ENCODE assay signal across 8 cellular contexts in the genomic region with DNA sequence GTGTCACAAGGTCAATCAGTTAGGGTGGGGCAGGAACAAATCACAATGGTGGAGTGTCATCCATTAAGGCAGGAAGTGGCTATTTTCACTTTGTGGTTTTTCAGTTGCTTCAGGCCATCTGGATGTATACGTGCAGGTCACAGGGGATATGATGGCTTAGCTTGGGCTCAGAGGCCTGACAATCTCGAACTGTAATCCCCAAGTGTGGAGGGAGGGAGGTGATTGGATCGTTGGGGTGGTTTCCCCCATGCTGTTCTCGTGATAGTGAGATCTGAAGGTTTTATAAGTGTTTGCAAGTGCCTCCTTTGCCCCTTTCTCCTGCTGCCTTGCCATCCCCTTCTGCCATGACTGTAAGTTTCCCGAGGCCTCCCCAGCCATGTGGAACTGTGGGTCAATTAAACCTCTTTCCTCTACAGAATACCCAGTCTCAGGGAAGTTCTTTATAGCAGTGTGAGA. TPM values are rescaled to one million over a fixed set of nuclear protein-coding genes. Genes with fewer than 3 reads are reported as not detected.
DNase-seq lines count a peak whose midpoint lies in the region; ATAC-seq and TF ChIP-seq lines count a peak whose summit lies in the region.

No MANE protein-coding gene starts in this region.

- CTCF ChIA-PET in HEK293T (lab: Yijun Ruan, JAX), result no interaction called here
- CTCF ChIA-PET in Calu3 (lab: Charles Lee), result no interaction called here

- peaks cover 4% of the 10 kb centered on the region for H3K36me3 Mint-ChIP-seq in activated T-helper 1 cell treated with anti-CD3 and anti-CD28 coated beads, Interleukin-12 subunit alpha, Interleukin-12 subunit beta, Interleukin-2, Interleukin-4 antibody, amounts not matched to agents 30 ng/mL and 10 ng/mL and 1 ng/mL, durations not matched to agents 14 hours and 24 hours and 36 hours (ENCODE audit: low read depth)
- no peaks in the 10 kb centered on the region for H3K36me3 Mint-ChIP-seq in Calu3 (ENCODE audit: insufficient read depth, unreplicated experiment)

- H3K4me1 Mint-ChIP-seq in activated T-helper 1 cell treated with anti-CD3 and anti-CD28 coated beads, Interleukin-12 subunit alpha, Interleukin-12 subunit beta, Interleukin-2, Interleukin-4 antibody, amounts not matched to agents 30 ng/mL and 10 ng/mL and 1 ng/mL, durations not matched to agents 14 hours and 24 hours and 36 hours (ENCODE audit: low read depth), result peaks cover 23% of the 10 kb centered on the region
- H3K4me1 Mint-ChIP-seq in Calu3 (ENCODE audit: low read depth, unreplicated experiment), result peaks cover 25% of the 10 kb centered on the region

- ATAC-seq in GM19467 (IDR thresholded peaks at IDR 0.05; ENCODE audit: unreplicated experiment), result peak; percentile 59
- peak; percentile 44 for ATAC-seq in HG03439 (IDR thresholded peaks at IDR 0.05; ENCODE audit: unreplicated experiment)

- no peak for TF ChIP-seq CTCF in Calu3 (IDR thresholded peaks at IDR 0.05; ENCODE audit: unreplicated experiment)

- peak overlapping the region; percentile 48 for H3K27ac Mint-ChIP-seq in activated T-helper 1 cell treated with anti-CD3 and anti-CD28 coated beads, Interleukin-12 subunit alpha, Interleukin-12 subunit beta, Interleukin-2, Interleukin-4 antibody, amounts not matched to agents 30 ng/mL and 10 ng/mL and 1 ng/mL, durations not matched to agents 14 hours and 24 hours and 36 hours
- H3K27ac Mint-ChIP-seq in Calu3 (ENCODE audit: unreplicated experiment), result no peak overlapping the region

- DNase-seq in Daoy (ENCODE audit: low read depth) (peak; percentile 32), HEK293T (ENCODE audit: extremely low spot score) (no peak), Kasumi-1 (lab: John Stamatoyannopoulos, UW) (no peak), Calu3 (no peak), mucosa of gallbladder (ENCODE audit: low spot score) (no peak)
- no peak for DNase-seq in activated T-helper 1 cell treated with anti-CD3 and anti-CD28 coated beads, Interleukin-12 subunit alpha, Interleukin-12 subunit beta, Interleukin-2, Interleukin-4 antibody, amounts not matched to agents 30 ng/mL and 10 ng/mL and 1 ng/mL, durations not matched to agents 14 hours and 24 hours and 36 hours (ENCODE audit: low spot score)

- no peaks in the 10 kb centered on the region for H3K9me3 Mint-ChIP-seq in activated T-helper 1 cell treated with anti-CD3 and anti-CD28 coated beads, Interleukin-12 subunit alpha, Interleukin-12 subunit beta, Interleukin-2, Interleukin-4 antibody, amounts not matched to agents 30 ng/mL and 10 ng/mL and 1 ng/mL, durations not matched to agents 14 hours and 24 hours and 36 hours
- H3K9me3 Mint-ChIP-seq in Calu3 (ENCODE audit: low read depth, unreplicated experiment), result no peaks in the 10 kb centered on the region

- no peak overlapping the region for H3K4me3 Mint-ChIP-seq in activated T-helper 1 cell treated with anti-CD3 and anti-CD28 coated beads, Interleukin-12 subunit alpha, Interleukin-12 subunit beta, Interleukin-2, Interleukin-4 antibody, amounts not matched to agents 30 ng/mL and 10 ng/mL and 1 ng/mL, durations not matched to agents 14 hours and 24 hours and 36 hours
- no peak overlapping the region for H3K4me3 Mint-ChIP-seq in Calu3 (ENCODE audit: low read depth, unreplicated experiment)

- POLR2A ChIA-PET in HEK293T (lab: Yijun Ruan, JAX), result no interaction called here

- BruUV-seq in Calu3 (replicated peaks; lab: Mats Ljungman, UMichigan), result no TSS peak

- no peaks in the 10 kb centered on the region for H3K27me3 Mint-ChIP-seq in activated T-helper 1 cell treated with anti-CD3 and anti-CD28 coated beads, Interleukin-12 subunit alpha, Interleukin-12 subunit beta, Interleukin-2, Interleukin-4 antibody, amounts not matched to agents 30 ng/mL and 10 ng/mL and 1 ng/mL, durations not matched to agents 14 hours and 24 hours and 36 hours (ENCODE audit: insufficient read depth)
- H3K27me3 Mint-ChIP-seq in Calu3 (ENCODE audit: unreplicated experiment), result no peaks in the 10 kb centered on the region

- intact Hi-C loops in activated T-helper 1 cell treated with anti-CD3 and anti-CD28 coated beads, Interleukin-12 subunit alpha, Interleukin-12 subunit beta, Interleukin-2, Interleukin-4 antibody, amounts not matched to agents 30 ng/mL and 10 ng/mL and 1 ng/mL, durations not matched to agents 14 hours and 24 hours and 36 hours (cut with micrococcal nuclease), result no loop called here
- intact Hi-C loops in Calu3 (cut with micrococcal nuclease; ENCODE audit: unreplicated experiment), result no loop called here

TF ChIP-seq in HEK293T, 16 proteins besides CTCF, POLR2A, EP300 and RAD21:
- no peak for TF ChIP-seq L3MBTL2 (conservative IDR thresholded peaks at IDR 0.05)
- no peak for TF ChIP-seq ZNF384 (IDR thresholded peaks at IDR 0.05)
- no peak for TF ChIP-seq FOXK2 (IDR thresholded peaks at IDR 0.05)
- TF ChIP-seq CTBP1 (IDR thresholded peaks at IDR 0.05; ENCODE audit: borderline replicate concordance), result no peak
- no peak for TF ChIP-seq BHLHE40 (IDR thresholded peaks at IDR 0.05; ENCODE audit: borderline replicate concordance)
- no peak for TF ChIP-seq LEF1 (IDR thresholded peaks at IDR 0.05; ENCODE audit: borderline replicate concordance)
- TF ChIP-seq ARNT (IDR thresholded peaks at IDR 0.05), result no peak
- TF ChIP-seq HDGF (IDR thresholded peaks at IDR 0.05; ENCODE audit: borderline replicate concordance), result no peak
- TF ChIP-seq NFRKB (IDR thresholded peaks at IDR 0.05), result no peak
- no peak for TF ChIP-seq TARDBP (IDR thresholded peaks at IDR 0.05)
- TF ChIP-seq ELF4 (IDR thresholded peaks at IDR 0.05), result no peak
- no peak for TF ChIP-seq FOXA1 (IDR thresholded peaks at IDR 0.05)
- TF ChIP-seq SP1 (IDR thresholded peaks at IDR 0.05), result no peak
- no peak for TF ChIP-seq SUZ12 (IDR thresholded peaks at IDR 0.05)
- TF ChIP-seq, protein P1, sequence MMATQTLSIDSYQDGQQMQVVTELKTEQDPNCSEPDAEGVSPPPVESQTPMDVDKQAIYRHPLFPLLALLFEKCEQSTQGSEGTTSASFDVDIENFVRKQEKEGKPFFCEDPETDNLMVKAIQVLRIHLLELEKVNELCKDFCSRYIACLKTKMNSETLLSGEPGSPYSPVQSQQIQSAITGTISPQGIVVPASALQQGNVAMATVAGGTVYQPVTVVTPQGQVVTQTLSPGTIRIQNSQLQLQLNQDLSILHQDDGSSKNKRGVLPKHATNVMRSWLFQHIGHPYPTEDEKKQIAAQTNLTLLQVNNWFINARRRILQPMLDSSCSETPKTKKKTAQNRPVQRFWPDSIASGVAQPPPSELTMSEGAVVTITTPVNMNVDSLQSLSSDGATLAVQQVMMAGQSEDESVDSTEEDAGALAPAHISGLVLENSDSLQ (IDR thresholded peaks at IDR 0.05), result no peak
- TF ChIP-seq FOXM1 (IDR thresholded peaks at IDR 0.05; ENCODE audit: borderline replicate concordance), result no peak

RNA-seq across cellular contexts. Expression of a gene that starts 36.7 kb away (rescaled TPM):
- 0.51 and 1.5 TPM in 2 replicates for total RNA-seq in Daoy (2014; rRNA removed; shearing (Covaris generic))
- 1.1 and 1.2 TPM in 2 replicates for total RNA-seq in activated T-helper 1 cell treated with anti-CD3 and anti-CD28 coated beads, Interleukin-12 subunit alpha, Interleukin-12 subunit beta, Interleukin-2, Interleukin-4 antibody, amounts not matched to agents 30 ng/mL and 10 ng/mL and 1 ng/mL, durations not matched to agents 14 hours and 24 hours and 36 hours
- 11.4 and 14.1 TPM in 2 replicates for total RNA-seq in Calu3 (2022)
- total RNA-seq in mucosa of gallbladder, result 11.9 TPM

RNA-seq across cellular contexts. Expression of a gene that starts 37.1 kb away (rescaled TPM):
- total RNA-seq in Daoy (2014; rRNA removed; shearing (Covaris generic)), result 6.8 and 11.9 TPM in 2 replicates
- 20.1 and 23.4 TPM in 2 replicates for total RNA-seq in activated T-helper 1 cell treated with anti-CD3 and anti-CD28 coated beads, Interleukin-12 subunit alpha, Interleukin-12 subunit beta, Interleukin-2, Interleukin-4 antibody, amounts not matched to agents 30 ng/mL and 10 ng/mL and 1 ng/mL, durations not matched to agents 14 hours and 24 hours and 36 hours
- 30.6 and 36.6 TPM in 2 replicates for total RNA-seq in Calu3 (2022)
- 42.2 TPM for total RNA-seq in mucosa of gallbladder
